In the genomic region with DNA sequence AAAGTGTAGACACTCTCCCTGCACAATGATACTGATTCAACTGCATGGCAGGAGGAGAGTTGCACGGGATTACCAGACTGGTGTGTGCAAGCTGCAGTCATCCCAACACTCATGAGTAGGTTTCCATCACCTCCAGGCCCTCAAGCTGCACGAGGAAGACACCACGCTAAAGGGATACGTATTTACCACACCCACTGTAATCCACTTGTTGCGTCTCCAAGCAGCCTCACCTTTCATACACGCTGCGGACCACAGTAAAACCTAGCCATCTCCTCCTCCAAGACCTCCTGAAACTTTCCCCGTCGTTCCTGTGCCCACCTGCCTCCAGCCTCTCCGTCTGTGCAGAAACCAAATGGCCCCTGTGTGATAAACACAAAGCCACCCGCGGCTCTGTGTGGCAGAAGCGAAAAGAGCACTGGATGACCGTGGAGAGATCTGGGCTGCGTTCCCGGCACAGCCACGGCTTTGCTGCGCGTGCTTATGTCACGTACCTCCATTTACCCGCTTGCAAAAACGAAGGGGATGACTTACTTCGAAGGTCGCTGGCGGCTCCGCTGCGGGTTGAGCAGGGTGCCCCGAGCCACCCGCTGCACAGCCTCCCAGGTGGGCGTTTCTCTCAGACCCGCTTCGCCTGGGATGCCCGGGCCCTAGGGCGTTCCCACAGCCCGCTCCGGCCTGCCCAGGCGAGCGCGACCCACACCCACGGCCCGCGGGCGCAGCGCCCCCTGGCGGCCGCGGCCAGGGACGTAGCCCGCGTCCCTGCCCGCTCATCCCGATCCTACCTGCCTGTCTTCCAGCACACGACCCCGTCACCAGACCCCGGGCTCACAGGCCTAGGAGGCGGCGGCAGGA, we compare ENCODE assay signal across 8 cellular contexts. TPM values are rescaled to one million over a fixed set of nuclear protein-coding genes. Genes with fewer than 3 reads are reported as not detected.
DNase-seq lines count a peak whose midpoint lies in the region; ATAC-seq and TF ChIP-seq lines count a peak whose summit lies in the region.

No MANE protein-coding gene starts in this region.

- TF ChIP-seq POLR2A in uterus (IDR thresholded peaks at IDR 0.05): no peak

- peak overlapping the region; percentile 97 for H3K4me3 Mint-ChIP-seq in activated naive CD8-positive, alpha-beta T cell treated with anti-CD3 and anti-CD28 coated beads, Interleukin-2, amount 50 U/mL, for 24 hours

- peak overlapping the region; percentile 76 to 81 for H3K27ac ChIP-seq in uterus

- H3K36me3 ChIP-seq in uterus: no peaks in the 10 kb centered on the region

- peak overlapping the region; percentile 84 to 92 for H3K4me3 ChIP-seq in uterus

- peak; percentile 78 for ATAC-seq in GM21529 (IDR thresholded peaks at IDR 0.05; ENCODE audit: unreplicated experiment)
- ATAC-seq in activated naive CD8-positive, alpha-beta T cell treated with anti-CD3 and anti-CD28 coated beads, Interleukin-2, amount 50 U/mL, for 24 hours: peak; percentile 77
- ATAC-seq in left cardiac atrium: peak; percentile 91 to 96

- H3K36me3 Mint-ChIP-seq in activated naive CD8-positive, alpha-beta T cell treated with anti-CD3 and anti-CD28 coated beads, Interleukin-2, amount 50 U/mL, for 24 hours (ENCODE audit: low read depth): peaks cover 10% of the 10 kb centered on the region

- H3K27me3 Mint-ChIP-seq in activated naive CD8-positive, alpha-beta T cell treated with anti-CD3 and anti-CD28 coated beads, Interleukin-2, amount 50 U/mL, for 24 hours: peaks cover 16% of the 10 kb centered on the region

- DNase-seq in ELR (ENCODE audit: low read depth) (peak; percentile 67), HuH-7 (ENCODE audit: low spot score) (peak; percentile 77), RPMI7951 (ENCODE audit: low read depth) (peak; percentile 57), left cardiac atrium (peak; percentile 68), posterior vena cava (ENCODE audit: low spot score) (peak; percentile 90), uterus (peak; percentile 45 to 66)
- DNase-seq in activated naive CD8-positive, alpha-beta T cell treated with anti-CD3 and anti-CD28 coated beads, Interleukin-2, amount 50 U/mL, for 24 hours: peak; percentile 58

- peak overlapping the region; percentile 89 for H3K27ac Mint-ChIP-seq in activated naive CD8-positive, alpha-beta T cell treated with anti-CD3 and anti-CD28 coated beads, Interleukin-2, amount 50 U/mL, for 24 hours

- intact Hi-C loops in left cardiac atrium (cut with DNase I) (loop anchor here in 1 of 2 donors (2.0 kb wide), 1 partner anchor 118 kb away; the partner anchor contains the start of gene EIF2B5), posterior vena cava (cut with DNase I) (no loop called here), uterus (cut with DNase I; ENCODE audit: low total_unique reads) (no loop called here)

- H3K9me3 ChIP-seq in uterus: no peaks in the 10 kb centered on the region

- no peaks in the 10 kb centered on the region for H3K27me3 ChIP-seq in uterus

- H3K9me3 Mint-ChIP-seq in activated naive CD8-positive, alpha-beta T cell treated with anti-CD3 and anti-CD28 coated beads, Interleukin-2, amount 50 U/mL, for 24 hours: no peaks in the 10 kb centered on the region

- H3K4me1 ChIP-seq in uterus: peaks cover 0 to 9% of the 10 kb centered on the region in 2 donors

- peak; percentile 65 to 98 (median 91) for TF ChIP-seq CTCF in uterus (IDR thresholded peaks at IDR 0.05)

- peaks cover 24% of the 10 kb centered on the region for H3K4me1 Mint-ChIP-seq in activated naive CD8-positive, alpha-beta T cell treated with anti-CD3 and anti-CD28 coated beads, Interleukin-2, amount 50 U/mL, for 24 hours

RNA-seq across cellular contexts. Expression of gene ABCC5, which starts 0.6 kb away (rescaled TPM):
- 7.2 and 10.1 TPM in 2 replicates for total RNA-seq in RPMI7951 (2014; rRNA removed; shearing (Covaris generic))
- 10 to 100 TPM; 40.2 to 69.2 TPM for total RNA-seq in left cardiac atrium
- total RNA-seq in posterior vena cava: 10 to 100 TPM; 17.5 to 20.0 TPM
- 10 to 100 TPM; 15.9 to 46.0 (median 23.3) TPM for total RNA-seq in uterus

RNA-seq across cellular contexts. Expression of gene HTR3D, which starts 14.5 kb away (rescaled TPM):
- not detected in 2 replicates for total RNA-seq in RPMI7951 (2014; rRNA removed; shearing (Covaris generic))
- total RNA-seq in left cardiac atrium (not detected), posterior vena cava (not detected), uterus (not detected)

RNA-seq across cellular contexts. Expression of gene HTR3C, which starts 35.8 kb away (rescaled TPM):
- not detected in 2 replicates for total RNA-seq in RPMI7951 (2014; rRNA removed; shearing (Covaris generic))
- total RNA-seq in left cardiac atrium: not detected
- total RNA-seq in posterior vena cava: not detected
- under 1 TPM in 1 of 4 donors, not detected in 3; 0.29 TPM for total RNA-seq in uterus

Comparison
In these comparisons a context has a peak if more than half of its experiments do, and no peak if none do; other contexts are left out.
1. Peak in every context shown above with its lines: DNase-seq, ATAC-seq, H3K4me3 ChIP-seq and H3K27ac ChIP-seq.